Comparison of ENCODE assay signal across 9 cellular contexts in genomic region chr2:189763908-189764661, GRCh38. TPM values are rescaled to one million over a fixed set of nuclear protein-coding genes. Genes with fewer than 3 reads are reported as not detected.
DNase-seq lines count a peak whose midpoint lies in the region; ATAC-seq and TF ChIP-seq lines count a peak whose summit lies in the region.
"Had no signal": no experiment of that assay in that cellular context is flagged by ENCODE, and none has a peak within 500 bp of the region (broad histone marks: within the 10 kb centered on the region; RNA-seq: fewer than 3 reads in every experiment).

No MANE protein-coding gene starts in this region.

- peaks cover 11 to 20% (median 12%) of the 10 kb centered on the region in 4 donors for H3K4me1 ChIP-seq in upper lobe of left lung

- H3K36me3 ChIP-seq in upper lobe of left lung = peaks cover 0 to 18% (median 2%) of the 10 kb centered on the region in 4 donors
- H3K36me3 ChIP-seq: adrenal gland had no signal

- H3K4me3 Mint-ChIP-seq in chondrocyte (ENCODE audit: unreplicated experiment) = no peak overlapping the region

- no peaks in the 10 kb centered on the region for H3K27me3 Mint-ChIP-seq in chondrocyte (ENCODE audit: low read depth)

- no peak overlapping the region for H3K4me3 ChIP-seq in upper lobe of left lung

- H3K36me3 Mint-ChIP-seq in chondrocyte (ENCODE audit: low read depth) = peaks cover 8% of the 10 kb centered on the region

- TF ChIP-seq POLR2A in upper lobe of left lung (IDR thresholded peaks at IDR 0.05) = no peak

- H3K9me3 ChIP-seq in upper lobe of left lung = no peaks in the 10 kb centered on the region
- H3K9me3 ChIP-seq: adrenal gland had no signal

- no peak overlapping the region for H3K27ac Mint-ChIP-seq in chondrocyte (ENCODE audit: unreplicated experiment)

- TF ChIP-seq CTCF in chondrocyte (IDR thresholded peaks at IDR 0.05) (peak; percentile 39), upper lobe of left lung (IDR thresholded peaks at IDR 0.05) (no peak)

- H3K9me3 Mint-ChIP-seq in chondrocyte (ENCODE audit: low read depth) = no peaks in the 10 kb centered on the region

- no peak for ATAC-seq in upper lobe of left lung (ENCODE audit: low FRiP score in 2 of 2)

- 71 to 78% methylated on average over 4 of the region's 4 CpGs for WGBS in upper lobe of left lung, 2 donors

- no peak for TF ChIP-seq EP300 in upper lobe of left lung (IDR thresholded peaks at IDR 0.05)

- DNase-seq in NCI-H748 (lab: John Stamatoyannopoulos, UW; ENCODE audit: unreplicated experiment) (peak; percentile 6), NCI-H748 treated with DMSO at 0.1 percent for 48 hours (lab: John Stamatoyannopoulos, UW) (no peak), NCI-H1694 (lab: John Stamatoyannopoulos, UW) (peak; percentile 20), chondrocyte (ENCODE audit: low spot score) (no peak), pons (ENCODE audit: low spot score) (peak; percentile 25), upper lobe of left lung (no peak), DMS153 treated with DMSO at 0.1 percent for 48 hours (lab: John Stamatoyannopoulos, UW; ENCODE audit: unreplicated experiment) (no peak), NCI-H2081 treated with DMSO at 0.1 percent for 48 hours (lab: John Stamatoyannopoulos, UW) (no peak)

- no peak overlapping the region for H3K27ac ChIP-seq in upper lobe of left lung

- no peaks in the 10 kb centered on the region for H3K27me3 ChIP-seq in upper lobe of left lung
- H3K27me3 ChIP-seq: adrenal gland had no signal

- H3K4me1 Mint-ChIP-seq in chondrocyte (ENCODE audit: low read depth) = peaks cover 16% of the 10 kb centered on the region

RNA-seq across cellular contexts. Expression of gene OSGEPL1, which starts 1.5 kb away (rescaled TPM):
- total RNA-seq in chondrocyte (5.1 to 10.5 TPM (median 6.4 TPM) in 3 replicates), upper lobe of left lung (10 to 100 TPM in 1 of 6 donors, 1 to 10 TPM in 5; 3.6 to 14.5 (median 5.4) TPM)

RNA-seq across cellular contexts. Expression of gene ORMDL1, which starts 20.1 kb away (rescaled TPM):
- total RNA-seq in chondrocyte (50.8 to 61.7 TPM (median 50.9 TPM) in 3 replicates), upper lobe of left lung (100 to 1,000 TPM in 1 of 6 donors, 10 to 100 TPM in 5; 37.4 to 167 (median 57.2) TPM)

RNA-seq across cellular contexts. Expression of gene PMS1, which starts 20.2 kb away (rescaled TPM):
- total RNA-seq in chondrocyte = 23.9 to 37.1 TPM (median 25.1 TPM) in 3 replicates
- total RNA-seq in upper lobe of left lung = 10 to 100 TPM in 5 of 6 donors, 1 to 10 TPM in 1; 6.7 to 27.1 (median 20.0) TPM

Comparison
In these comparisons a context has a peak if more than half of its experiments do, and no peak if none do; other contexts are left out.
1. DNase-seq: peak in NCI-H748 (single experiment), NCI-H1694 (single experiment) and pons (single experiment); none in NCI-H748 treated with DMSO at 0.1 percent for 48 hours (single experiment), chondrocyte (single experiment), upper lobe of left lung (0 of 2), DMS153 treated with DMSO at 0.1 percent for 48 hours (single experiment) and NCI-H2081 treated with DMSO at 0.1 percent for 48 hours (single experiment).